ENCODE assay signal across 28 cellular contexts in genomic region chr14:84554136-84554535, GRCh38.
"Had no signal": no experiment of that assay in that cellular context is flagged by ENCODE, and none has a peak within 500 bp of the region (broad histone marks: within the 10 kb centered on the region; RNA-seq: fewer than 3 reads in every experiment).

No MANE protein-coding gene starts in this region.

- H3K9ac ChIP-seq: KMS-11 had no signal

- DNase-seq: Kasumi-1, KG1, MG63, MM.1S, MV-4-11, NCI-H1048, NCI-H1092, NCI-H1092 treated with DMSO at 0.1 percent for 48 hours, NCI-H1105, NCI-H1105 treated with DMSO at 0.1 percent for 48 hours, NCI-H1417 treated with DMSO at 0.1 percent for 48 hours, NCI-H1436, NCI-H1436 treated with DMSO at 0.1 percent for 48 hours, NCI-H146, NCI-H1694, NCI-H1694 treated with DMSO at 0.1 percent for 48 hours, NCI-H2029, NCI-H2029 treated with DMSO at 0.1 percent for 48 hours, NCI-H2081, NCI-H2081 treated with DMSO at 0.1 percent for 48 hours, NCI-H2171, NCI-H2227 treated with DMSO at 0.1 percent for 48 hours, NCI-H226, NCI-H446, NCI-H446 treated with DMSO at 0.1 percent for 48 hours, NCI-H510A, NCI-H510A treated with DMSO at 0.1 percent for 48 hours had no signal

- H3K9me3 ChIP-seq: MG63 had no signal

- H3K4me2 ChIP-seq: KMS-11 had no signal

- H3K27me3 ChIP-seq: MG63 had no signal

- H3K4me3 ChIP-seq: MG63 had no signal

- H3K36me3 ChIP-seq: MG63 had no signal

- H3K27ac ChIP-seq: KMS-11 had no signal
